8 cellular contexts compared by ENCODE assay signal in the genomic region with DNA sequence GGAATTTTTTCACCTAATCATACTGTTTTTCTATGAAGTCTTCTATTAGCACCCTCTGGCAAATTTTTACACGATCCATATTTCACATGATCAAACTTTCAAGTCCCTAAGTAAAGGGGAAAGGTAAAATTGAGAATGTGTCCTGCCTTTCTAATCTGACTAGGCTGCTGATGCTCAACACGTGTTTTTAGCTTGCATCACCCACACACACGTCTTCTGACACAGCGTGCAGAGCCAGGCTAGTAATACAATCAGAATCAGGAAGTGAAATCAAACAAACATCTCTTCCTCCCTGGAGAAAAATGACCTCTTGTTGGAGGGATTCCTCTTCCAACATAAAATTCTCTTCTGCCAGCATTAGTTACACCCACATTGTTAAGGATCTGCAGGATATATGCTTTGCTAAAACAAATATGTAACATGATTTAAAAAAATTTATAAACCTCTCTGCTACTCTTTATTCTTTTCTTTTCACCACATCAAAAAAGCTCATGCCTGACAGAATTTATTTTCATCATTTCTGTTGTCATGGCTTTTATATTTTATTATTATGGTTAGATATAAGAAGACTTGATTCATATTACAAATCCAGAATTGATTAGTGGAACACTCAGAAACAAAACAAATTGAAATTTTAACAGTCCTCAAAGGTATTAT.
DNase-seq lines count a peak whose midpoint lies in the region; ATAC-seq and TF ChIP-seq lines count a peak whose summit lies in the region.

No MANE protein-coding gene starts in this region.

- DNase-seq in ELR (ENCODE audit: low read depth) (peak; percentile 92), mesendoderm (peak; percentile 29), tibial nerve (ENCODE audit: low spot score in 2 of 2) (peak; percentile 47 to 79), NCI-H146 (lab: John Stamatoyannopoulos, UW) (no peak), SHP77 treated with DMSO at 0.1 percent for 48 hours (lab: John Stamatoyannopoulos, UW) (no peak)
- no peak for DNase-seq in central memory CD8-positive, alpha-beta T cell (ENCODE audit: low spot score in 2 of 2)

- peak overlapping the region; percentile 81 for H3K27ac Mint-ChIP-seq in central memory CD8-positive, alpha-beta T cell (ENCODE audit: low read depth)

- H3K27ac ChIP-seq in mesendoderm (ENCODE audit: low read depth, low read length) (no peak overlapping the region), tibial nerve (peak overlapping the region in 3 of 4 donors; percentile 48 to 84 (median 66))

- no peak overlapping the region for H2AK5ac ChIP-seq in mesendoderm (ENCODE audit: low read length)

- no CpG with 5 or more reads among the region's 4 CpGs for WGBS in mesendoderm (ENCODE audit: extremely low coverage, insufficient coverage, low lambda C conversion rate)
- 6 to 9% methylated on average over 4 of the region's 4 CpGs for WGBS in tibial nerve, 2 donors

- no peak overlapping the region for H2BK5ac ChIP-seq in mesendoderm (ENCODE audit: low read length)

- H2BK120ac ChIP-seq in mesendoderm (ENCODE audit: low read depth, low read length): no peak overlapping the region

- H3K27me3 Mint-ChIP-seq in central memory CD8-positive, alpha-beta T cell: no peaks in the 10 kb centered on the region

- H3K23ac ChIP-seq in mesendoderm (ENCODE audit: low read length): no peak overlapping the region

- H3K4me1 Mint-ChIP-seq in central memory CD8-positive, alpha-beta T cell: peaks cover 37% of the 10 kb centered on the region

- no peak for TF ChIP-seq CTCF in tibial nerve (IDR thresholded peaks at IDR 0.05)

- ATAC-seq in HG02885 (IDR thresholded peaks at IDR 0.05; ENCODE audit: poor library complexity, unreplicated experiment) (peak; percentile 87), SK-N-SH treated with all-trans-retinoic acid at 6 μM for 48 hours (peak; percentile 95)
- ATAC-seq in central memory CD8-positive, alpha-beta T cell (replicated peaks; ENCODE audit: extremely low read depth, poor library complexity, severe bottlenecking): peak; percentile 76

- no peaks in the 10 kb centered on the region for H3K27me3 ChIP-seq in mesendoderm (ENCODE audit: insufficient read depth, low read length, poor library complexity)
- no peaks in the 10 kb centered on the region for H3K27me3 ChIP-seq in tibial nerve

- H3K9me3 ChIP-seq in tibial nerve: no peaks in the 10 kb centered on the region

- no peak overlapping the region for H3K4ac ChIP-seq in mesendoderm (ENCODE audit: low read depth, low read length)

- no peak overlapping the region for H2BK15ac ChIP-seq in mesendoderm (replicated peaks; ENCODE audit: low read depth)

- H3K18ac ChIP-seq in mesendoderm (ENCODE audit: low read length): no peak overlapping the region

- H4K5ac ChIP-seq in mesendoderm (ENCODE audit: low read length): no peak overlapping the region

- TF ChIP-seq POLR2A in tibial nerve (IDR thresholded peaks at IDR 0.05): peak in 1 of 2 donors; percentile 35

- no peaks in the 10 kb centered on the region for H3K79me2 ChIP-seq in mesendoderm (ENCODE audit: control insufficient read depth, insufficient read depth, low read length)

- no peak overlapping the region for H3K4me2 ChIP-seq in mesendoderm (ENCODE audit: low read length)

- H3K79me1 ChIP-seq in mesendoderm (ENCODE audit: low read length): no peaks in the 10 kb centered on the region

- no peak overlapping the region for H3K9ac ChIP-seq in mesendoderm (ENCODE audit: low read length)

- TF ChIP-seq EP300 in tibial nerve (IDR thresholded peaks at IDR 0.05): peak in 1 of 2 donors; percentile 90

- H3K36me3 ChIP-seq in mesendoderm (ENCODE audit: control insufficient read depth, insufficient read depth, low read length): no peaks in the 10 kb centered on the region
- H3K36me3 ChIP-seq in tibial nerve: no peaks in the 10 kb centered on the region

- H4K8ac ChIP-seq in mesendoderm (ENCODE audit: low read depth, low read length): no peak overlapping the region

- H3K36me3 Mint-ChIP-seq in central memory CD8-positive, alpha-beta T cell (ENCODE audit: insufficient read depth): no peaks in the 10 kb centered on the region

- H3K9me3 Mint-ChIP-seq in central memory CD8-positive, alpha-beta T cell: no peaks in the 10 kb centered on the region

- H3K4me1 ChIP-seq in mesendoderm (ENCODE audit: control insufficient read depth, low read depth, low read length) (no peaks in the 10 kb centered on the region), tibial nerve (peaks cover 0 to 21% (median 4%) of the 10 kb centered on the region in 4 donors)

- H3K4me3 ChIP-seq in mesendoderm (ENCODE audit: low read length): no peak overlapping the region
- no peak overlapping the region for H3K4me3 ChIP-seq in tibial nerve

- no peak overlapping the region for H3K4me3 Mint-ChIP-seq in central memory CD8-positive, alpha-beta T cell

- no peak overlapping the region for H3K56ac ChIP-seq in mesendoderm (ENCODE audit: low read length)

TF ChIP-seq in SK-N-SH treated with all-trans-retinoic acid at 6 μM for 48 hours, 23 proteins besides CTCF, POLR2A, EP300 and RAD21:
- no peak for TF ChIP-seq ZC3H10 (CRISPR knock-in tag; IDR thresholded peaks at IDR 0.05)
- no peak for TF ChIP-seq ZFP30 (CRISPR knock-in tag; IDR thresholded peaks at IDR 0.05)
- no peak for TF ChIP-seq ISL1 (CRISPR knock-in tag; IDR thresholded peaks at IDR 0.05)

Comparison
In these comparisons a context has a peak if more than half of its experiments do, and no peak if none do; other contexts are left out.
1. DNase-seq: peak in ELR (single experiment), mesendoderm (single experiment) and tibial nerve (2 of 2); none in central memory CD8-positive, alpha-beta T cell (0 of 2), NCI-H146 (single experiment) and SHP77 treated with DMSO at 0.1 percent for 48 hours (single experiment).
2. Peak in every context shown above with its lines, with median percentiles within 50 percentile points of each other: ATAC-seq.